31 cellular contexts compared by ENCODE assay signal in genomic region chr4:41792166-41792565, GRCh38. TPM values are rescaled to one million over a fixed set of nuclear protein-coding genes. Genes with fewer than 3 reads are reported as not detected.
"Had no signal": no experiment of that assay in that cellular context is flagged by ENCODE, and none has a peak within 500 bp of the region (broad histone marks: within the 10 kb centered on the region; RNA-seq: fewer than 3 reads in every experiment).

No MANE protein-coding gene starts in this region.

- H3K36me3 ChIP-seq: brain microvascular endothelial cell had no signal

- H3K27me3 ChIP-seq: brain microvascular endothelial cell had no signal

- ATAC-seq: activated CD8-positive, alpha-beta memory T cell treated with anti-CD3 and anti-CD28 coated beads, Interleukin-2, amount 10 ng/mL, durations not matched to agents 7 days and 5 days had no signal

- H3K27ac ChIP-seq: brain microvascular endothelial cell, VCaP had no signal

- DNase-seq: activated B cell treated with CpG ODN at 0.5 μM for 24 hours; activated CD4-positive, alpha-beta memory T cell treated with anti-CD3 and anti-CD28 coated beads, Interleukin-2, amount 10 ng/mL, durations not matched to agents 7 days and 5 days; activated CD4-positive, alpha-beta T cell treated with anti-CD3 and anti-CD28 coated beads for 4 hours; activated CD4-positive, CD25-positive, alpha-beta regulatory T cell treated with anti-CD3 and anti-CD28 coated beads, Interleukin-2, amount 50 U/mL, for 72 hours; activated CD8-positive, alpha-beta memory T cell treated with anti-CD3 and anti-CD28 coated beads for 24 hours; activated CD8-positive, alpha-beta memory T cell treated with anti-CD3 and anti-CD28 coated beads, Interleukin-2, amount 10 ng/mL, durations not matched to agents 7 days and 5 days; activated CD8-positive, alpha-beta memory T cell treated with anti-CD3 and anti-CD28 coated beads, Interleukin-2, amount 50 U/mL, for 48 hours; activated effector memory CD4-positive, alpha-beta T cell treated with anti-CD3 and anti-CD28 coated beads, Interleukin-2, amount 50 U/mL, for 16 hours; activated naive CD4-positive, alpha-beta T cell; activated naive CD4-positive, alpha-beta T cell treated with anti-CD3 and anti-CD28 coated beads, Interleukin-2, amount 50 U/mL, for 16 hours; activated naive CD8-positive, alpha-beta T cell treated with anti-CD3 and anti-CD28 coated beads for 36 hours; activated T-cell treated with anti-CD3 and anti-CD28 coated beads, Interleukin-2, amount 50 U/mL, for 48 hours; amniotic stem cell; aorta; brain microvascular endothelial cell; central memory CD4-positive, alpha-beta T cell; NCI-H1105; NCI-H1417 treated with DMSO at 0.1 percent for 48 hours; NCI-H187 treated with DMSO at 0.1 percent for 48 hours; NCI-H2081 treated with DMSO at 0.1 percent for 48 hours; NCI-H226; NCI-H446 treated with DMSO at 0.1 percent for 48 hours; NCI-H69; Right ventricle myocardium superior; SW 1271; T-helper 1 cell; T-helper 2 cell; T-helper 9 cell had no signal

RNA-seq across cellular contexts. Expression of gene PHOX2B, which starts 43.6 kb away (rescaled TPM):
- total RNA-seq: activated B cell treated with CpG ODN at 0.5 μM for 24 hours; activated CD4-positive, alpha-beta memory T cell treated with anti-CD3 and anti-CD28 coated beads, Interleukin-2, amount 10 ng/mL, durations not matched to agents 7 days and 5 days; activated CD8-positive, alpha-beta memory T cell treated with anti-CD3 and anti-CD28 coated beads, Interleukin-2, amount 10 ng/mL, durations not matched to agents 7 days and 5 days; activated naive CD8-positive, alpha-beta T cell treated with anti-CD3 and anti-CD28 coated beads for 36 hours; aorta; MCF 10A; OCI-LY7; Right ventricle myocardium superior had no signal
- polyA plus RNA-seq: aorta had no signal
